Comparison of ENCODE assay signal across 37 cellular contexts in the genomic region with DNA sequence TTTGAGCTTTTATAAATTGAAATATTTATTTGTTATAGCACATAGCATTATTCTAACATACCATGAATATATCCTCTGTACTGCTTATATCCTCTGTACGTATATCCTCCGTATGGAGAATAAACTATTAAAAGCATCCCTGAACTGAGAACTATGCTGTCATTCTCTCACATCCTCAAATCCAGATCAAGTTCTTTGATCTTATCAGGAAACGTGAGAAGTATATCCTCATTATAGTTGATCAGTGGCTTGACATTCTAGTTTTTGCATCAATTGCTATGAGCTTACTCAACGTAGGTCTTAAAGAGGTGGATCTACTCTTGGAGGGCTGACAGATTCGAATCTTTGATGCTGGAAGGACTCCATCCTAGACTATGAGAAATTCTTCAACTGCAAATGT. TPM values are rescaled to one million over a fixed set of nuclear protein-coding genes. Genes with fewer than 3 reads are reported as not detected.
"Had no signal": no experiment of that assay in that cellular context is flagged by ENCODE, and none has a peak within 500 bp of the region (broad histone marks: within the 10 kb centered on the region; RNA-seq: fewer than 3 reads in every experiment).

No MANE protein-coding gene starts in this region.

- DNase-seq: Karpas-422, Kasumi-1, MG63, MM.1S, MV-4-11, NCI-H1048, NCI-H1092, NCI-H1092 treated with DMSO at 0.1 percent for 48 hours, NCI-H1105, NCI-H1105 treated with DMSO at 0.1 percent for 48 hours, NCI-H1417, NCI-H1417 treated with DMSO at 0.1 percent for 48 hours, NCI-H1436, NCI-H1436 treated with DMSO at 0.1 percent for 48 hours, NCI-H146, NCI-H1694, NCI-H187, NCI-H187 treated with DMSO at 0.1 percent for 48 hours, NCI-H1930, NCI-H2029, NCI-H2029 treated with DMSO at 0.1 percent for 48 hours, NCI-H2081, NCI-H2081 treated with DMSO at 0.1 percent for 48 hours, NCI-H2107, NCI-H2171, NCI-H2171 treated with DMSO at 0.1 percent for 48 hours, NCI-H2227 treated with DMSO at 0.1 percent for 48 hours, NCI-H226, NCI-H345, NCI-H446, NCI-H446 treated with DMSO at 0.1 percent for 48 hours, NCI-H510A, NCI-H510A treated with DMSO at 0.1 percent for 48 hours, NCI-H524, NCI-H524 treated with DMSO at 0.1 percent for 48 hours had no signal

- H3K27me3 ChIP-seq: MG63 had no signal

- H3K36me3 ChIP-seq: MG63 had no signal

- H3K4me3 ChIP-seq: MG63 had no signal

RNA-seq across cellular contexts. Expression of gene IL7R, which starts 37.4 kb away (rescaled TPM):
- total RNA-seq: NCI-H460 had no signal

RNA-seq across cellular contexts. Expression of gene CAPSL, which starts 44.3 kb away (rescaled TPM):
- total RNA-seq: MCF 10A, NCI-H460 had no signal
